1 cellular context compared by ENCODE assay signal in the genomic region with DNA sequence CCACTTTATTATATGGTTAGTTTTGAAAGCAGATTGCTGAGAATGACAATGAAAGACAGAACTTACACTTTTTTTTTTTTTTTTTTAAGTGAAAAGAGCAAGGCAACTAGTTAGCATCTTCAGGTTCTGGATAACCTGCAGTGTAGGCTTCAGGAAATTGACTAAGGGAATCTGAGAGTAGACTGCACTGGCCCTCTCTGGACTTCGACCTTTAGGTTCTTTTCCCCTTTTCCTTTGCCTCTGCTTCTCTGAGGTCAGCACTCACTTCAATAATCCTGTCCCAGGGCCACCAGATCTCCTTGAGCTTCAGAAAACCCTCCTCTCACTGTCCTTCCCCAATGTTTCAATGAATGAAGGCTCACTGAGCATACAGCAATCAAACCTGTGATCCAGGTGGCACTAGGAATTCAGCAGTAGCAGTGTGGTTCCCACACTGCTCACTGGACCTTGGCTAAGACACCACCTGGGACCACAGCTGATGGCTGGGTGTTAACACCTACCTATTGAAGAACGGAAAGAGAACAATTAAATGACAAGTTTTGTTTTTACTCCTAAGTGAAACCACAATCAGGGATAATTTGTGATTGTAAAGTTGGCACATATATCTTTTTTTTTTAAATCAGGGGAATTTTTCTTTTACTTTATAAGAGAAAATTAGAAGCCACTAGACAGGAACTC.
TF ChIP-seq lines count a peak whose summit lies in the region.

No MANE protein-coding gene starts in this region.

TF ChIP-seq in H1, 55 proteins besides CTCF, POLR2A, EP300 and RAD21:
- TF ChIP-seq HDAC6 (IDR thresholded peaks at IDR 0.05; ENCODE audit: low read depth, low read length), result no peak
- no peak for TF ChIP-seq TAF1 (IDR thresholded peaks at IDR 0.05; ENCODE audit: low read depth, low read length)
- TF ChIP-seq POLR2AphosphoS5 (IDR thresholded peaks at IDR 0.05; ENCODE audit: low read depth, low read length), result no peak
- TF ChIP-seq EGR1 (IDR thresholded peaks at IDR 0.05; ENCODE audit: borderline replicate concordance, low read depth, low read length), result no peak
- TF ChIP-seq, protein P1, sequence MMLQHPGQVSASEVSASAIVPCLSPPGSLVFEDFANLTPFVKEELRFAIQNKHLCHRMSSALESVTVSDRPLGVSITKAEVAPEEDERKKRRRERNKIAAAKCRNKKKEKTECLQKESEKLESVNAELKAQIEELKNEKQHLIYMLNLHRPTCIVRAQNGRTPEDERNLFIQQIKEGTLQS (IDR thresholded peaks at IDR 0.05; ENCODE audit: insufficient read depth, low read depth, low read length), result no peak
- no peak for TF ChIP-seq SP1 (IDR thresholded peaks at IDR 0.05; ENCODE audit: low read depth, low read length)
- TF ChIP-seq CBX8 (IDR thresholded peaks at IDR 0.05; ENCODE audit: borderline replicate concordance, low read depth, low read length), result no peak
- no peak for TF ChIP-seq SIRT6 (IDR thresholded peaks at IDR 0.05; ENCODE audit: low read length)
- TF ChIP-seq SAP30 (IDR thresholded peaks at IDR 0.05; ENCODE audit: insufficient read depth, insufficient replicate concordance, low read length), result no peak
- TF ChIP-seq POU5F1 (IDR thresholded peaks at IDR 0.05; ENCODE audit: low read depth, low read length), result no peak
- TF ChIP-seq ATF2 (IDR thresholded peaks at IDR 0.05; ENCODE audit: low read length), result no peak
- no peak for TF ChIP-seq SIX5 (IDR thresholded peaks at IDR 0.05; ENCODE audit: low read depth, low read length)
- TF ChIP-seq RBBP5 (IDR thresholded peaks at IDR 0.05; ENCODE audit: borderline replicate concordance, low read depth, low read length), result no peak
TF ChIP-seq in H1: peak in this region for 0.
